27 cellular contexts compared by ENCODE assay signal in genomic region chr2:233994191-233994590, GRCh38. TPM values are rescaled to one million over a fixed set of nuclear protein-coding genes. Genes with fewer than 3 reads are reported as not detected.
"Had no signal": no experiment of that assay in that cellular context is flagged by ENCODE, and none has a peak within 500 bp of the region (broad histone marks: within the 10 kb centered on the region; RNA-seq: fewer than 3 reads in every experiment).

No MANE protein-coding gene starts in this region.

- H3K27ac Mint-ChIP-seq: activated CD4-positive, alpha-beta memory T cell treated with anti-CD3 and anti-CD28 coated beads for 36 hours; activated CD4-positive, alpha-beta T cell treated with anti-CD3 and anti-CD28 coated beads for 36 hours; activated CD4-positive, alpha-beta T cell treated with anti-CD3 and anti-CD28 coated beads, Interleukin-2, amount 10 ng/mL, durations not matched to agents 24 days and 14 days; activated naive CD8-positive, alpha-beta T cell; activated T-helper 17 cell treated with anti-CD3 and anti-CD28 coated beads, Interleukin-2, amount 50 U/mL, for 72 hours; dendritic cell treated with granulocyte-macrophage colony-stimulating factor and Interleukin-4, amounts not matched to agents 40 ng/mL and 50 ng/mL, for 4 days; endodermal cell had no signal

- H3K4me3 Mint-ChIP-seq: activated CD4-positive, alpha-beta memory T cell treated with anti-CD3 and anti-CD28 coated beads for 36 hours; activated CD4-positive, alpha-beta T cell treated with anti-CD3 and anti-CD28 coated beads for 36 hours; activated CD4-positive, alpha-beta T cell treated with anti-CD3 and anti-CD28 coated beads, Interleukin-2, amount 10 ng/mL, durations not matched to agents 24 days and 14 days; activated naive CD8-positive, alpha-beta T cell; activated T-cell treated with anti-CD3 and anti-CD28 coated beads, Interleukin-2, amount 50 U/mL, for 4 hours; activated T-helper 17 cell treated with anti-CD3 and anti-CD28 coated beads, Interleukin-2, amount 50 U/mL, for 72 hours; dendritic cell treated with granulocyte-macrophage colony-stimulating factor and Interleukin-4, amounts not matched to agents 40 ng/mL and 50 ng/mL, for 4 days; endodermal cell had no signal

- H3K4me1 Mint-ChIP-seq: endodermal cell had no signal

- H3K9me3 ChIP-seq: gastrocnemius medialis had no signal

- H3K27me3 Mint-ChIP-seq: activated CD4-positive, alpha-beta memory T cell treated with anti-CD3 and anti-CD28 coated beads for 36 hours; activated CD4-positive, alpha-beta T cell treated with anti-CD3 and anti-CD28 coated beads for 36 hours; activated naive CD8-positive, alpha-beta T cell; activated T-helper 17 cell treated with anti-CD3 and anti-CD28 coated beads, Interleukin-2, amount 50 U/mL, for 72 hours had no signal

- DNase-seq: activated CD4-positive, alpha-beta memory T cell treated with anti-CD3 and anti-CD28 coated beads for 36 hours; activated CD4-positive, alpha-beta T cell treated with anti-CD3 and anti-CD28 coated beads for 36 hours; activated CD4-positive, alpha-beta T cell treated with anti-CD3 and anti-CD28 coated beads, Interleukin-2, amount 10 ng/mL, durations not matched to agents 24 days and 14 days; activated CD4-positive, CD25-positive, alpha-beta regulatory T cell; activated CD4-positive, CD25-positive, alpha-beta regulatory T cell treated with anti-CD3 and anti-CD28 coated beads, Interleukin-2, amount 50 U/mL, for 72 hours; activated CD8-positive, alpha-beta memory T cell treated with anti-CD3 and anti-CD28 coated beads for 24 hours; activated effector memory CD4-positive, alpha-beta T cell treated with Interleukin-2 at 50 U/mL for 16 hours; activated gamma-delta T cell treated with Interleukin-2 at 50 U/mL for 16 hours; activated naive CD4-positive, alpha-beta T cell treated with anti-CD3 and anti-CD28 coated beads, Interleukin-2, amount 50 U/mL, for 16 hours; activated naive CD4-positive, alpha-beta T cell treated with Interleukin-2 at 50 U/mL for 16 hours; activated T-cell treated with anti-CD3 and anti-CD28 coated beads, Interleukin-2, amount 50 U/mL, for 4 hours; amniotic stem cell; anterior cingulate cortex; effector memory CD4-positive, alpha-beta T cell; endodermal cell; foreskin keratinocyte; gastrocnemius medialis; glutamatergic neuron; heart left ventricle; T-helper 1 cell; T-helper 2 cell had no signal

- ATAC-seq: activated CD4-positive, alpha-beta T cell treated with anti-CD3 and anti-CD28 coated beads for 36 hours; activated T-cell treated with anti-CD3 and anti-CD28 coated beads, Interleukin-2, amount 50 U/mL, for 4 hours; activated T-helper 17 cell treated with anti-CD3 and anti-CD28 coated beads, Interleukin-2, amount 50 U/mL, for 72 hours; esophagus mucosa; foreskin keratinocyte; gastrocnemius medialis; heart left ventricle had no signal

RNA-seq across cellular contexts. Expression of gene SPP2, which starts 56.3 kb away (rescaled TPM):
- total RNA-seq: activated CD4-positive, alpha-beta memory T cell treated with anti-CD3 and anti-CD28 coated beads for 36 hours; activated CD4-positive, alpha-beta T cell treated with anti-CD3 and anti-CD28 coated beads for 36 hours; activated CD4-positive, alpha-beta T cell treated with anti-CD3 and anti-CD28 coated beads, Interleukin-2, amount 10 ng/mL, durations not matched to agents 24 days and 14 days; activated T-cell treated with anti-CD3 and anti-CD28 coated beads, Interleukin-2, amount 50 U/mL, for 4 hours; activated T-helper 17 cell treated with anti-CD3 and anti-CD28 coated beads, Interleukin-2, amount 50 U/mL, for 72 hours; astrocyte; endodermal cell; epithelial cell of proximal tubule; esophagus mucosa; foreskin keratinocyte; heart left ventricle had no signal
